In genomic region chr5:73459366-73459765, GRCh38 we compare ENCODE assay signal across 2 cellular contexts.
A peak's percentile ranks its signal among the peaks of the same experiment; 100 is the strongest.
TF ChIP-seq lines count a peak whose summit lies in the region.

No MANE protein-coding gene starts in this region.

TF ChIP-seq in SK-N-SH, 30 proteins besides CTCF, POLR2A, EP300 and RAD21:
- TF ChIP-seq ZBTB33 (IDR thresholded peaks at IDR 0.05; ENCODE audit: borderline replicate concordance, low read depth) (no peak), TAF1 (IDR thresholded peaks at IDR 0.05; ENCODE audit: borderline replicate concordance, low read depth, low read length) (no peak), FOSL2 (IDR thresholded peaks at IDR 0.05; ENCODE audit: borderline replicate concordance, low read depth) (peak; percentile 41; the same call in 1 of the 2 replicates), GABPA (IDR thresholded peaks at IDR 0.05; ENCODE audit: low read depth) (no peak)

TF ChIP-seq in SK-N-SH treated with all-trans-retinoic acid at 6 μM for 48 hours, 23 proteins besides CTCF, POLR2A, EP300 and RAD21 (continued from another document):
- TF ChIP-seq CSRNP3 (CRISPR knock-in tag; IDR thresholded peaks at IDR 0.05), result no peak
- TF ChIP-seq, protein P1, sequence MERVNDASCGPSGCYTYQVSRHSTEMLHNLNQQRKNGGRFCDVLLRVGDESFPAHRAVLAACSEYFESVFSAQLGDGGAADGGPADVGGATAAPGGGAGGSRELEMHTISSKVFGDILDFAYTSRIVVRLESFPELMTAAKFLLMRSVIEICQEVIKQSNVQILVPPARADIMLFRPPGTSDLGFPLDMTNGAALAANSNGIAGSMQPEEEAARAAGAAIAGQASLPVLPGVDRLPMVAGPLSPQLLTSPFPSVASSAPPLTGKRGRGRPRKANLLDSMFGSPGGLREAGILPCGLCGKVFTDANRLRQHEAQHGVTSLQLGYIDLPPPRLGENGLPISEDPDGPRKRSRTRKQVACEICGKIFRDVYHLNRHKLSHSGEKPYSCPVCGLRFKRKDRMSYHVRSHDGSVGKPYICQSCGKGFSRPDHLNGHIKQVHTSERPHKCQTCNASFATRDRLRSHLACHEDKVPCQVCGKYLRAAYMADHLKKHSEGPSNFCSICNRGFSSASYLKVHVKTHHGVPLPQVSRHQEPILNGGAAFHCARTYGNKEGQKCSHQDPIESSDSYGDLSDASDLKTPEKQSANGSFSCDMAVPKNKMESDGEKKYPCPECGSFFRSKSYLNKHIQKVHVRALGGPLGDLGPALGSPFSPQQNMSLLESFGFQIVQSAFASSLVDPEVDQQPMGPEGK (CRISPR knock-in tag; IDR thresholded peaks at IDR 0.05; ENCODE audit: borderline replicate concordance), result no peak
